Comparison of ENCODE assay signal across 17 cellular contexts in the genomic region with DNA sequence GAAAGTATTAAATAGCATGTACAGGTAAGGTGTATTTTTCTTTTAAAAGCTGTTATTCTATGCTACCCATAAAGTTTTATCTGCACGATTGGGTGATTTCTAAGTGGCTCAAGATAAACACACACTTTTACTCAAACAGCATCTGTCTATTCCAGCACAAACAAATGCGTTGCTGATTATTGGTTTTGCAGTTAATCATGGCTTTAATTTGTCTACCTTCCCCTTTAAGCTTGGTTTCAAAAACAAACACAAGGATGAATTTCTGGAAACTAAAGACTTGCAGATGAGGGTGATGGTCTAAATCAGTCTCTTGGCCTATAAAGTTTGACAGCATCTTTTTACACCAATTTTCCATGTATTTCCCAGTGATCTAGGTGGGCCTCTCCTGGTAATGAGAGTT.
"Had no signal": no experiment of that assay in that cellular context is flagged by ENCODE, and none has a peak within 500 bp of the region (broad histone marks: within the 10 kb centered on the region; RNA-seq: fewer than 3 reads in every experiment).

No MANE protein-coding gene starts in this region.

- H3K9me3 ChIP-seq: tibial artery had no signal

- H3K4me3 ChIP-seq: coronary artery, tibial artery had no signal

- H3K36me3 ChIP-seq: tibial artery had no signal

- H3K27me3 Mint-ChIP-seq: activated naive CD8-positive, alpha-beta T cell treated with anti-CD3 and anti-CD28 coated beads for 36 hours had no signal

- H3K4me3 Mint-ChIP-seq: activated CD4-positive, alpha-beta T cell treated with anti-CD3 and anti-CD28 coated beads, Interleukin-2, amount 10 ng/mL, durations not matched to agents 24 days and 14 days; activated naive CD8-positive, alpha-beta T cell treated with anti-CD3 and anti-CD28 coated beads for 36 hours; central memory CD8-positive, alpha-beta T cell; immature natural killer cell; naive thymus-derived CD4-positive, alpha-beta T cell; T-helper 2 cell treated with Interferon-gamma antibody and Interleukin-4, amounts not matched to agents 5 μg/mL and 100 μg/mL, for 36 hours had no signal

- DNase-seq: activated CD4-positive, alpha-beta T cell treated with anti-CD3 and anti-CD28 coated beads, Interleukin-2, amount 10 ng/mL, durations not matched to agents 24 days and 14 days; activated CD4-positive, CD25-positive, alpha-beta regulatory T cell; activated CD8-positive, alpha-beta memory T cell treated with anti-CD3 and anti-CD28 coated beads, Interleukin-2, amount 50 U/mL, for 48 hours; activated naive CD8-positive, alpha-beta T cell treated with anti-CD3 and anti-CD28 coated beads for 36 hours; amygdala; brain microvascular endothelial cell; foreskin melanocyte; head of caudate nucleus; immature natural killer cell; naive thymus-derived CD4-positive, alpha-beta T cell; stimulated activated CD4-positive, alpha-beta T cell treated with anti-CD3 and anti-CD28 coated beads, Interleukin-15, amount 100 ng/mL, for 24 hours; stimulated activated CD4-positive, alpha-beta T cell treated with anti-CD3 and anti-CD28 coated beads, Interleukin-4, amount 100 ng/mL, for 24 hours; stimulated activated naive CD4-positive, alpha-beta T cell; tibial artery had no signal

- H3K27ac Mint-ChIP-seq: activated CD4-positive, alpha-beta T cell treated with anti-CD3 and anti-CD28 coated beads, Interleukin-2, amount 10 ng/mL, durations not matched to agents 24 days and 14 days; activated naive CD8-positive, alpha-beta T cell treated with anti-CD3 and anti-CD28 coated beads for 36 hours; immature natural killer cell; T-helper 2 cell treated with Interferon-gamma antibody and Interleukin-4, amounts not matched to agents 5 μg/mL and 100 μg/mL, for 36 hours had no signal

- H3K4me1 Mint-ChIP-seq: central memory CD8-positive, alpha-beta T cell; immature natural killer cell had no signal

- H3K27ac ChIP-seq: coronary artery, tibial artery had no signal

- H3K36me3 Mint-ChIP-seq: activated naive CD8-positive, alpha-beta T cell treated with anti-CD3 and anti-CD28 coated beads for 36 hours; immature natural killer cell had no signal

- H3K9me3 Mint-ChIP-seq: activated CD4-positive, alpha-beta T cell treated with anti-CD3 and anti-CD28 coated beads, Interleukin-2, amount 10 ng/mL, durations not matched to agents 24 days and 14 days; activated naive CD8-positive, alpha-beta T cell treated with anti-CD3 and anti-CD28 coated beads for 36 hours; central memory CD8-positive, alpha-beta T cell; immature natural killer cell; naive thymus-derived CD4-positive, alpha-beta T cell; T-helper 2 cell treated with Interferon-gamma antibody and Interleukin-4, amounts not matched to agents 5 μg/mL and 100 μg/mL, for 36 hours had no signal

- H3K27me3 ChIP-seq: brain microvascular endothelial cell, tibial artery had no signal
